ENCODE assay signal across 9 cellular contexts in genomic region chr11:114058026-114058706, GRCh38. TPM values are rescaled to one million over a fixed set of nuclear protein-coding genes. Genes with fewer than 3 reads are reported as not detected.
DNase-seq lines count a peak whose midpoint lies in the region; ATAC-seq and TF ChIP-seq lines count a peak whose summit lies in the region.
"Had no signal": no experiment of that assay in that cellular context is flagged by ENCODE, and none has a peak within 500 bp of the region (broad histone marks: within the 10 kb centered on the region; RNA-seq: fewer than 3 reads in every experiment).

No MANE protein-coding gene starts in this region.

- H3K36me3 Mint-ChIP-seq in stimulated activated memory B cell treated with anti-CD40 and anti-IgM and Interleukin-4, amounts not matched to agents 10 μg/mL and 1 μg/mL and 100 μg/mL, for 72 hours, result no peaks in the 10 kb centered on the region

- peak; percentile 48 for ATAC-seq in left lobe of liver
- no peak for ATAC-seq in stimulated activated memory B cell treated with anti-CD40 and anti-IgM and Interleukin-4, amounts not matched to agents 10 μg/mL and 1 μg/mL and 100 μg/mL, for 72 hours
- no peak for ATAC-seq in HG02759 (IDR thresholded peaks at IDR 0.05; ENCODE audit: unreplicated experiment)

- H3K27me3 Mint-ChIP-seq in stimulated activated memory B cell treated with anti-CD40 and anti-IgM and Interleukin-4, amounts not matched to agents 10 μg/mL and 1 μg/mL and 100 μg/mL, for 72 hours, result peaks cover 59% of the 10 kb centered on the region

- TF ChIP-seq POLR2A in Peyer's patch (IDR thresholded peaks at IDR 0.05), result no peak

- no peaks in the 10 kb centered on the region for H3K9me3 Mint-ChIP-seq in stimulated activated memory B cell treated with anti-CD40 and anti-IgM and Interleukin-4, amounts not matched to agents 10 μg/mL and 1 μg/mL and 100 μg/mL, for 72 hours

- no peaks in the 10 kb centered on the region for H3K9me3 ChIP-seq in Peyer's patch

- H3K27me3 ChIP-seq in Peyer's patch, result no peaks in the 10 kb centered on the region

- H3K4me3 ChIP-seq in Peyer's patch, result peak overlapping the region in 3 of 4 donors; percentile 73 to 89 (median 88)

- H3K4me1 ChIP-seq in Peyer's patch, result peaks cover 0 to 9% (median 3%) of the 10 kb centered on the region in 4 donors

- DNase-seq in Peyer's patch (no peak), left lobe of liver (ENCODE audit: low spot score) (peak; percentile 90), cerebellum (ENCODE audit: low spot score) (no peak), KBM-7 (no peak)
- no peak for DNase-seq in central memory CD4-positive, alpha-beta T cell
- DNase-seq: stimulated activated naive CD4-positive, alpha-beta T cell treated with Interleukin-2 at 50 U/mL for 16 hours had no signal

- H3K4me1 Mint-ChIP-seq in stimulated activated memory B cell treated with anti-CD40 and anti-IgM and Interleukin-4, amounts not matched to agents 10 μg/mL and 1 μg/mL and 100 μg/mL, for 72 hours, result peaks cover 21% of the 10 kb centered on the region

- H3K27ac Mint-ChIP-seq in stimulated activated memory B cell treated with anti-CD40 and anti-IgM and Interleukin-4, amounts not matched to agents 10 μg/mL and 1 μg/mL and 100 μg/mL, for 72 hours, result no peak overlapping the region

- H3K4me3 Mint-ChIP-seq in stimulated activated memory B cell treated with anti-CD40 and anti-IgM and Interleukin-4, amounts not matched to agents 10 μg/mL and 1 μg/mL and 100 μg/mL, for 72 hours, result peak overlapping the region; percentile 8

- H3K27ac ChIP-seq in Peyer's patch, result peak overlapping the region in 3 of 4 donors; percentile 90 to 95 (median 95)
- peak overlapping the region; percentile 90 for H3K27ac ChIP-seq in cingulate gyrus (ENCODE audit: low read depth, low read length)

- in situ Hi-C loops in KBM-7 (cut with MboI; ENCODE audit: low pct_unique_long_range_greater_than_20kb, low sequenced_read_pairs), result no loop called here

- peaks cover 0 to 2% (median 0%) of the 10 kb centered on the region in 3 donors for H3K36me3 ChIP-seq in Peyer's patch

- TF ChIP-seq CTCF in Peyer's patch (IDR thresholded peaks at IDR 0.05), result no peak

RNA-seq across cellular contexts. Expression of gene ZBTB16, which starts 1.3 kb away (rescaled TPM):
- total RNA-seq in Peyer's patch (100 to 1,000 TPM in 3 of 4 donors, 10 to 100 TPM in 1; 84.8 to 257 (median 155) TPM), left lobe of liver (160 TPM), cerebellum (4.2 TPM)

Comparison
In these comparisons a context has a peak if more than half of its experiments do, and no peak if none do; other contexts are left out.
1. RNA of gene ZBTB16, which starts 1.3 kb away (total RNA-seq): 160 TPM in left lobe of liver (single experiment) and 84.8 to 257 TPM in Peyer's patch; 4.2 TPM in cerebellum (single experiment); every median in the first group is over 10 times any median in the second.